ENCODE assay signal across 1 cellular context in genomic region chr1:197995408-197996258, GRCh38.
A peak's percentile ranks its signal among the peaks of the same experiment; 100 is the strongest.
TF ChIP-seq lines count a peak whose summit lies in the region.

No MANE protein-coding gene starts in this region.

TF ChIP-seq in K562, 482 proteins besides CTCF, POLR2A, EP300 and RAD21 (continued from another document and continues in another):
- TF ChIP-seq, protein P1, sequence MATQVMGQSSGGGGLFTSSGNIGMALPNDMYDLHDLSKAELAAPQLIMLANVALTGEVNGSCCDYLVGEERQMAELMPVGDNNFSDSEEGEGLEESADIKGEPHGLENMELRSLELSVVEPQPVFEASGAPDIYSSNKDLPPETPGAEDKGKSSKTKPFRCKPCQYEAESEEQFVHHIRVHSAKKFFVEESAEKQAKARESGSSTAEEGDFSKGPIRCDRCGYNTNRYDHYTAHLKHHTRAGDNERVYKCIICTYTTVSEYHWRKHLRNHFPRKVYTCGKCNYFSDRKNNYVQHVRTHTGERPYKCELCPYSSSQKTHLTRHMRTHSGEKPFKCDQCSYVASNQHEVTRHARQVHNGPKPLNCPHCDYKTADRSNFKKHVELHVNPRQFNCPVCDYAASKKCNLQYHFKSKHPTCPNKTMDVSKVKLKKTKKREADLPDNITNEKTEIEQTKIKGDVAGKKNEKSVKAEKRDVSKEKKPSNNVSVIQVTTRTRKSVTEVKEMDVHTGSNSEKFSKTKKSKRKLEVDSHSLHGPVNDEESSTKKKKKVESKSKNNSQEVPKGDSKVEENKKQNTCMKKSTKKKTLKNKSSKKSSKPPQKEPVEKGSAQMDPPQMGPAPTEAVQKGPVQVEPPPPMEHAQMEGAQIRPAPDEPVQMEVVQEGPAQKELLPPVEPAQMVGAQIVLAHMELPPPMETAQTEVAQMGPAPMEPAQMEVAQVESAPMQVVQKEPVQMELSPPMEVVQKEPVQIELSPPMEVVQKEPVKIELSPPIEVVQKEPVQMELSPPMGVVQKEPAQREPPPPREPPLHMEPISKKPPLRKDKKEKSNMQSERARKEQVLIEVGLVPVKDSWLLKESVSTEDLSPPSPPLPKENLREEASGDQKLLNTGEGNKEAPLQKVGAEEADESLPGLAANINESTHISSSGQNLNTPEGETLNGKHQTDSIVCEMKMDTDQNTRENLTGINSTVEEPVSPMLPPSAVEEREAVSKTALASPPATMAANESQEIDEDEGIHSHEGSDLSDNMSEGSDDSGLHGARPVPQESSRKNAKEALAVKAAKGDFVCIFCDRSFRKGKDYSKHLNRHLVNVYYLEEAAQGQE (CRISPR knock-in tag; IDR thresholded peaks at IDR 0.05; ENCODE audit: low read depth): no peak
- TF ChIP-seq CEBPG (CRISPR knock-in tag; IDR thresholded peaks at IDR 0.05): no peak
- TF ChIP-seq CEBPG (tag; conservative IDR thresholded peaks at IDR 0.05 in 1 of 2, IDR thresholded peaks at IDR 0.05 in 1 of 2): peak in 1 of 2 experiments; percentile 60; a peak in 2 of 4 replicates
- no peak; the same call in 1 of the 2 replicates for TF ChIP-seq GABPA (tag; conservative IDR thresholded peaks at IDR 0.05; ENCODE audit: low read depth)
- no peak for TF ChIP-seq POU5F1 (IDR thresholded peaks at IDR 0.05; ENCODE audit: borderline replicate concordance, low read depth, low read length, partially characterized antibody)
- peak; percentile 49 to 53; a peak in 3 of 4 replicates for TF ChIP-seq MNT (conservative IDR thresholded peaks at IDR 0.05)
- TF ChIP-seq RBM14 (IDR thresholded peaks at IDR 0.05; ENCODE audit: borderline replicate concordance, insufficient read depth, low read depth, low read length): no peak
- peak in 1 of 2 experiments; percentile 87; a peak in 1 of 4 replicates for TF ChIP-seq MLX (CRISPR knock-in tag; conservative IDR thresholded peaks at IDR 0.05)
- TF ChIP-seq, protein P2, sequence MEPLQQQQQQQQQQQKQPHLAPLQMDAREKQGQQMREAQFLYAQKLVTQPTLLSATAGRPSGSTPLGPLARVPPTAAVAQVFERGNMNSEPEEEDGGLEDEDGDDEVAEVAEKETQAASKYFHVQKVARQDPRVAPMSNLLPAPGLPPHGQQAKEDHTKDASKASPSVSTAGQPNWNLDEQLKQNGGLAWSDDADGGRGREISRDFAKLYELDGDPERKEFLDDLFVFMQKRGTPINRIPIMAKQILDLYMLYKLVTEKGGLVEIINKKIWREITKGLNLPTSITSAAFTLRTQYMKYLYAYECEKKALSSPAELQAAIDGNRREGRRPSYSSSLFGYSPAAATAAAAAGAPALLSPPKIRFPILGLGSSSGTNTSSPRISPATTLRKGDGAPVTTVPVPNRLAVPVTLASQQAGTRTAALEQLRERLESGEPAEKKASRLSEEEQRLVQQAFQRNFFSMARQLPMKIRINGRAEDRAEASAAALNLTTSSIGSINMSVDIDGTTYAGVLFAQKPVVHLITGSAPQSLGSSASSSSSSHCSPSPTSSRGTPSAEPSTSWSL (CRISPR knock-in tag; IDR thresholded peaks at IDR 0.05; ENCODE audit: borderline replicate concordance): no peak
- no peak for TF ChIP-seq ZNF239 (CRISPR knock-in tag; IDR thresholded peaks at IDR 0.05)
- no peak for TF ChIP-seq TCFL5 (CRISPR knock-in tag; conservative IDR thresholded peaks at IDR 0.05)
- TF ChIP-seq, protein P3, sequence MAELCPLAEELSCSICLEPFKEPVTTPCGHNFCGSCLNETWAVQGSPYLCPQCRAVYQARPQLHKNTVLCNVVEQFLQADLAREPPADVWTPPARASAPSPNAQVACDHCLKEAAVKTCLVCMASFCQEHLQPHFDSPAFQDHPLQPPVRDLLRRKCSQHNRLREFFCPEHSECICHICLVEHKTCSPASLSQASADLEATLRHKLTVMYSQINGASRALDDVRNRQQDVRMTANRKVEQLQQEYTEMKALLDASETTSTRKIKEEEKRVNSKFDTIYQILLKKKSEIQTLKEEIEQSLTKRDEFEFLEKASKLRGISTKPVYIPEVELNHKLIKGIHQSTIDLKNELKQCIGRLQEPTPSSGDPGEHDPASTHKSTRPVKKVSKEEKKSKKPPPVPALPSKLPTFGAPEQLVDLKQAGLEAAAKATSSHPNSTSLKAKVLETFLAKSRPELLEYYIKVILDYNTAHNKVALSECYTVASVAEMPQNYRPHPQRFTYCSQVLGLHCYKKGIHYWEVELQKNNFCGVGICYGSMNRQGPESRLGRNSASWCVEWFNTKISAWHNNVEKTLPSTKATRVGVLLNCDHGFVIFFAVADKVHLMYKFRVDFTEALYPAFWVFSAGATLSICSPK (IDR thresholded peaks at IDR 0.05; ENCODE audit: borderline replicate concordance): no peak
- TF ChIP-seq HMBOX1 (IDR thresholded peaks at IDR 0.05): no peak
- no peak for TF ChIP-seq RBM22 (IDR thresholded peaks at IDR 0.05; ENCODE audit: low read depth, low read length, poor library complexity, severe bottlenecking)
- no peak for TF ChIP-seq CSDE1 (IDR thresholded peaks at IDR 0.05)
- TF ChIP-seq, protein P4, sequence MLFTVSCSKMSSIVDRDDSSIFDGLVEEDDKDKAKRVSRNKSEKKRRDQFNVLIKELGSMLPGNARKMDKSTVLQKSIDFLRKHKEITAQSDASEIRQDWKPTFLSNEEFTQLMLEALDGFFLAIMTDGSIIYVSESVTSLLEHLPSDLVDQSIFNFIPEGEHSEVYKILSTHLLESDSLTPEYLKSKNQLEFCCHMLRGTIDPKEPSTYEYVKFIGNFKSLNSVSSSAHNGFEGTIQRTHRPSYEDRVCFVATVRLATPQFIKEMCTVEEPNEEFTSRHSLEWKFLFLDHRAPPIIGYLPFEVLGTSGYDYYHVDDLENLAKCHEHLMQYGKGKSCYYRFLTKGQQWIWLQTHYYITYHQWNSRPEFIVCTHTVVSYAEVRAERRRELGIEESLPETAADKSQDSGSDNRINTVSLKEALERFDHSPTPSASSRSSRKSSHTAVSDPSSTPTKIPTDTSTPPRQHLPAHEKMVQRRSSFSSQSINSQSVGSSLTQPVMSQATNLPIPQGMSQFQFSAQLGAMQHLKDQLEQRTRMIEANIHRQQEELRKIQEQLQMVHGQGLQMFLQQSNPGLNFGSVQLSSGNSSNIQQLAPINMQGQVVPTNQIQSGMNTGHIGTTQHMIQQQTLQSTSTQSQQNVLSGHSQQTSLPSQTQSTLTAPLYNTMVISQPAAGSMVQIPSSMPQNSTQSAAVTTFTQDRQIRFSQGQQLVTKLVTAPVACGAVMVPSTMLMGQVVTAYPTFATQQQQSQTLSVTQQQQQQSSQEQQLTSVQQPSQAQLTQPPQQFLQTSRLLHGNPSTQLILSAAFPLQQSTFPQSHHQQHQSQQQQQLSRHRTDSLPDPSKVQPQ (CRISPR knock-in tag; IDR thresholded peaks at IDR 0.05; ENCODE audit: borderline replicate concordance): no peak
- no peak for TF ChIP-seq CREB5 (CRISPR knock-in tag; IDR thresholded peaks at IDR 0.05)
- no peak for TF ChIP-seq PRMT5 (CRISPR knock-in tag; IDR thresholded peaks at IDR 0.05)
- no peak for TF ChIP-seq ETV6 (IDR thresholded peaks at IDR 0.05; ENCODE audit: borderline replicate concordance in 1 of 2, low read depth in 2 of 2, low read length in 1 of 2)
- TF ChIP-seq ETV6 (CRISPR knock-in tag; IDR thresholded peaks at IDR 0.05; ENCODE audit: borderline replicate concordance): no peak
- TF ChIP-seq MEF2D (tag; conservative IDR thresholded peaks at IDR 0.05; ENCODE audit: low read depth): no peak
- no peak for TF ChIP-seq EGR1 (conservative IDR thresholded peaks at IDR 0.05)
- TF ChIP-seq THRAP3 (IDR thresholded peaks at IDR 0.05; ENCODE audit: borderline replicate concordance): no peak
- no peak for TF ChIP-seq FOXK2 (conservative IDR thresholded peaks at IDR 0.05 in 1 of 2, IDR thresholded peaks at IDR 0.05 in 1 of 2; ENCODE audit: low read depth in 2 of 2)
- no peak for TF ChIP-seq ZBTB7A (IDR thresholded peaks at IDR 0.05; ENCODE audit: borderline replicate concordance, control insufficient read depth, low read depth, low read length)
- TF ChIP-seq ARID4B (CRISPR knock-in tag; IDR thresholded peaks at IDR 0.05): peak; percentile 33; the same call in 1 of the 2 replicates
- TF ChIP-seq, protein P5, sequence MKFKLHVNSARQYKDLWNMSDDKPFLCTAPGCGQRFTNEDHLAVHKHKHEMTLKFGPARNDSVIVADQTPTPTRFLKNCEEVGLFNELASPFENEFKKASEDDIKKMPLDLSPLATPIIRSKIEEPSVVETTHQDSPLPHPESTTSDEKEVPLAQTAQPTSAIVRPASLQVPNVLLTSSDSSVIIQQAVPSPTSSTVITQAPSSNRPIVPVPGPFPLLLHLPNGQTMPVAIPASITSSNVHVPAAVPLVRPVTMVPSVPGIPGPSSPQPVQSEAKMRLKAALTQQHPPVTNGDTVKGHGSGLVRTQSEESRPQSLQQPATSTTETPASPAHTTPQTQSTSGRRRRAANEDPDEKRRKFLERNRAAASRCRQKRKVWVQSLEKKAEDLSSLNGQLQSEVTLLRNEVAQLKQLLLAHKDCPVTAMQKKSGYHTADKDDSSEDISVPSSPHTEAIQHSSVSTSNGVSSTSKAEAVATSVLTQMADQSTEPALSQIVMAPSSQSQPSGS (CRISPR knock-in tag; IDR thresholded peaks at IDR 0.05): no peak
- TF ChIP-seq CBX1 (IDR thresholded peaks at IDR 0.05; ENCODE audit: low read depth): no peak; the same call in 1 of the 2 replicates
- no peak for TF ChIP-seq FOXP1 (CRISPR knock-in tag; IDR thresholded peaks at IDR 0.05)
- no peak for TF ChIP-seq IRF2 (CRISPR knock-in tag; IDR thresholded peaks at IDR 0.05)
- no peak for TF ChIP-seq JUNB (CRISPR knock-in tag; conservative IDR thresholded peaks at IDR 0.05)
- no peak for TF ChIP-seq SAFB2 (IDR thresholded peaks at IDR 0.05; ENCODE audit: borderline replicate concordance, low read depth, low read length, severe bottlenecking)
- TF ChIP-seq, protein P6, sequence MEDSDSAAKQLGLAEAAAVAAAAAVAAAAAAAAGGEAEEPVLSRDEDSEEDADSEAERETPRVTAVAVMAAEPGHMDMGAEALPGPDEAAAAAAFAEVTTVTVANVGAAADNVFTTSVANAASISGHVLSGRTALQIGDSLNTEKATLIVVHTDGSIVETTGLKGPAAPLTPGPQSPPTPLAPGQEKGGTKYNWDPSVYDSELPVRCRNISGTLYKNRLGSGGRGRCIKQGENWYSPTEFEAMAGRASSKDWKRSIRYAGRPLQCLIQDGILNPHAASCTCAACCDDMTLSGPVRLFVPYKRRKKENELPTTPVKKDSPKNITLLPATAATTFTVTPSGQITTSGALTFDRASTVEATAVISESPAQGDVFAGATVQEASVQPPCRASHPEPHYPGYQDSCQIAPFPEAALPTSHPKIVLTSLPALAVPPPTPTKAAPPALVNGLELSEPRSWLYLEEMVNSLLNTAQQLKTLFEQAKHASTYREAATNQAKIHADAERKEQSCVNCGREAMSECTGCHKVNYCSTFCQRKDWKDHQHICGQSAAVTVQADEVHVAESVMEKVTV (CRISPR knock-in tag; IDR thresholded peaks at IDR 0.05): no peak
